Comparison of ENCODE assay signal across 15 cellular contexts in the genomic region with DNA sequence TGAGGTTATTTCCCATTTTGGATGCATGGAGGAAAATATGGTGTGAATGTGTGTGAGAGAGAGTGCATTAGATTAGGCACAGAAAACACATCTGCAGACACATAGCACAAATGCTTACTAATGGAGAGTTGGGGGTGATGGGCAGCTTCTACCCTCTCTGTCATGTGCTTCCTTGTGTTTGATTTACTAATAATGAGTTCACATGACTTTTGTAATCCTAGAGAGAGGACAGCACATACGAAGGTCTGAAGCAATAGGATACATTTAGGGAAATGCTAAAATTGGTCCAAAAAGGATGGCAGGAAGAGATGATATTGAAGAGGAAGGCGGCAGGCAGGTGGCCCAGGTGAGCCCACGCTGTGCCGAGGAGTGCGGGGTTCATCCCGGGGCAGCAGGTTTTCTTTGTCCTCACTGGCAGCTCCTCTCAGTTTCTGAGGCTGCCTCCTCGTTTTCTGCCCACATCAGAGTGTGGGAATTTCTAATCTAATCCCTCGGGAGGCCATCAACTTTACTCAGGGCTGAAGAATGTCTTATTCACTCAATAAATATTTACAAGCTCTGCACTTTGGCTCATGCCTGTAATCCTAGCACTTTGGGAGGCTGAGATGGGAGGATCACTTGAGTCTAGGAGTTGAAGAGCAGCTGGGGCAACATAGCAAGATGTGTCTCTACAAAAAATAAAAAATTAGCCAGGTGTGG. TPM values are rescaled to one million over a fixed set of nuclear protein-coding genes. Genes with fewer than 3 reads are reported as not detected.
DNase-seq lines count a peak whose midpoint lies in the region; ATAC-seq and TF ChIP-seq lines count a peak whose summit lies in the region.
"Had no signal": no experiment of that assay in that cellular context is flagged by ENCODE, and none has a peak within 500 bp of the region (broad histone marks: within the 10 kb centered on the region; RNA-seq: fewer than 3 reads in every experiment).

No MANE protein-coding gene starts in this region.

- no peak for TF ChIP-seq CTCF in brain microvascular endothelial cell (IDR thresholded peaks at IDR 0.05; ENCODE audit: low read depth, low read length, missing control alignments)
- TF ChIP-seq CTCF in GM23338 (conservative IDR thresholded peaks at IDR 0.05; ENCODE audit: low read depth in 2 of 2) = no peak
- TF ChIP-seq CTCF in WERI-Rb-1 (IDR thresholded peaks at IDR 0.05; ENCODE audit: low read depth, low read length) = no peak

- no peaks in the 10 kb centered on the region for H3F3A ChIP-seq in GM23338 (replicated peaks; ENCODE audit: low read depth)

- no peak overlapping the region for H2BK120ac ChIP-seq in mesenchymal stem cell (ENCODE audit: low read depth, low read length)

- peak overlapping the region; percentile 10 for H2BK5ac ChIP-seq in mesenchymal stem cell (ENCODE audit: low read depth, low read length, poor library complexity, severe bottlenecking)

- H3K79me1 ChIP-seq in mesenchymal stem cell (replicated peaks; ENCODE audit: low read length, poor library complexity, severe bottlenecking) = no peaks in the 10 kb centered on the region

- DNase-seq in AG20443 (ENCODE audit: low spot score) = peak; percentile 54
- DNase-seq in LHCN-M2 (ENCODE audit: low read depth) = peak; percentile 64
- DNase-seq in brain microvascular endothelial cell = peak; percentile 87
- DNase-seq in mesenchymal stem cell = peak; percentile 88
- DNase-seq in COLO668 (lab: John Stamatoyannopoulos, UW; ENCODE audit: unreplicated experiment) = no peak
- no peak for DNase-seq in activated CD4-positive, alpha-beta T cell treated with anti-CD3 and anti-CD28 coated beads for 4 hours
- DNase-seq in GM23338 (ENCODE audit: low spot score) = no peak
- DNase-seq in WERI-Rb-1 = no peak
- DNase-seq: heart left ventricle, NCI-H1694 treated with DMSO at 0.1 percent for 48 hours, psoas muscle, testis had no signal

- H3K14ac ChIP-seq in mesenchymal stem cell (ENCODE audit: low read length in 2 of 2) = no peak overlapping the region

- H3K4me2 ChIP-seq in mesenchymal stem cell (ENCODE audit: low read length, poor library complexity, severe bottlenecking) (peak overlapping the region; percentile 58), GM23338 (no peak overlapping the region)

- H3K4me3 Mint-ChIP-seq in GM23338 = no peak overlapping the region
- H3K4me3 Mint-ChIP-seq: activated T-helper 1 cell treated with anti-CD3 and anti-CD28 coated beads, Interleukin-12 subunit alpha, Interleukin-12 subunit beta, Interleukin-2, Interleukin-4 antibody, amounts not matched to agents 30 ng/mL and 10 ng/mL and 1 ng/mL, durations not matched to agents 14 hours and 24 hours and 36 hours; memory B cell had no signal

- H3K4me1 ChIP-seq in mesenchymal stem cell (ENCODE audit: control insufficient read depth, insufficient read depth, low read depth, low read length) (peaks cover 3% of the 10 kb centered on the region), GM23338 (ENCODE audit: insufficient read depth) (no peaks in the 10 kb centered on the region)
- H3K4me1 ChIP-seq: heart left ventricle, psoas muscle, testis had no signal

- no peak overlapping the region for H2BK15ac ChIP-seq in mesenchymal stem cell (ENCODE audit: low read depth, poor library complexity, severe bottlenecking)

- no peaks in the 10 kb centered on the region for H4K20me1 ChIP-seq in GM23338 (replicated peaks; ENCODE audit: insufficient read depth)

- no peaks in the 10 kb centered on the region for H3K27me3 Mint-ChIP-seq in GM23338 (ENCODE audit: insufficient read depth, low read depth, poor library complexity)

- no peaks in the 10 kb centered on the region for H3K9me3 ChIP-seq in mesenchymal stem cell (ENCODE audit: control insufficient read depth, low read length)
- peaks cover 9% of the 10 kb centered on the region for H3K9me3 ChIP-seq in WERI-Rb-1 (ENCODE audit: severe bottlenecking)
- H3K9me3 ChIP-seq: psoas muscle, testis had no signal

- H2AK5ac ChIP-seq in mesenchymal stem cell (ENCODE audit: low read length, severe bottlenecking) = no peak overlapping the region

- peak overlapping the region; percentile 4 for H4K8ac ChIP-seq in mesenchymal stem cell (ENCODE audit: low read length)

- H2AFZ ChIP-seq in mesenchymal stem cell (ENCODE audit: low read depth, low read length) = no peak overlapping the region
- H2AFZ ChIP-seq in GM23338 = no peak overlapping the region

- peak overlapping the region in 1 of 2 experiments; percentile 46 for H3K18ac ChIP-seq in mesenchymal stem cell (ENCODE audit: low read depth in 1 of 2, low read length in 2 of 2)

- H3K4me3 ChIP-seq in brain microvascular endothelial cell (ENCODE audit: low read depth, low read length) (peak overlapping the region; percentile 5), mesenchymal stem cell (ENCODE audit: insufficient read depth in 1 of 2, low read depth in 1 of 2, low read length in 2 of 2) (no peak overlapping the region), GM23338 (no peak overlapping the region), WERI-Rb-1 (ENCODE audit: low read depth, low read length) (no peak overlapping the region)
- H3K4me3 ChIP-seq: heart left ventricle, psoas muscle, testis had no signal

- H3K23ac ChIP-seq in mesenchymal stem cell (ENCODE audit: low read length in 2 of 2) = no peak overlapping the region

- no peaks in the 10 kb centered on the region for H3K4me1 Mint-ChIP-seq in GM23338
- H3K4me1 Mint-ChIP-seq: memory B cell had no signal

- no peak overlapping the region for H3K4ac ChIP-seq in mesenchymal stem cell (ENCODE audit: low read depth in 1 of 2, low read length in 2 of 2)

- no peaks in the 10 kb centered on the region for H3K79me2 ChIP-seq in GM23338 (replicated peaks; ENCODE audit: insufficient read depth)

- H3K36me3 Mint-ChIP-seq in GM23338 (ENCODE audit: low read depth) = no peaks in the 10 kb centered on the region
- H3K36me3 Mint-ChIP-seq: memory B cell had no signal

- in situ Hi-C loops in brain microvascular endothelial cell (cut with HindIII; ENCODE audit: low pct_ligation_motif_present, low sequenced_read_pairs) = no loop called here

- H3K27me3 ChIP-seq in brain microvascular endothelial cell (replicated peaks) (no peaks in the 10 kb centered on the region), mesenchymal stem cell (ENCODE audit: control insufficient read depth in 1 of 2, insufficient read depth in 1 of 2, low read length in 2 of 2) (no peaks in the 10 kb centered on the region), GM23338 (ENCODE audit: insufficient read depth) (no peaks in the 10 kb centered on the region), WERI-Rb-1 (ENCODE audit: insufficient read depth, low read depth, severe bottlenecking) (no peaks in the 10 kb centered on the region)
- H3K27me3 ChIP-seq: testis had no signal

- H3K27ac ChIP-seq in brain microvascular endothelial cell (peak overlapping the region; percentile 88), mesenchymal stem cell (ENCODE audit: low read length, poor library complexity, severe bottlenecking) (peak overlapping the region; percentile 70), GM23338 (ENCODE audit: low read depth) (no peak overlapping the region), WERI-Rb-1 (no peak overlapping the region)
- H3K27ac ChIP-seq: heart left ventricle, psoas muscle, testis had no signal

- no peak overlapping the region for H2BK12ac ChIP-seq in mesenchymal stem cell (ENCODE audit: low read length in 2 of 2)

- H3K9ac ChIP-seq in mesenchymal stem cell (ENCODE audit: low read length) = no peak overlapping the region

- WGBS in mesenchymal stem cell = 9% methylated on average over 6 of the region's 8 CpGs

- H3K36me3 ChIP-seq in brain microvascular endothelial cell (replicated peaks) (no peaks in the 10 kb centered on the region), mesenchymal stem cell (ENCODE audit: control insufficient read depth in 1 of 2, insufficient read depth in 2 of 2, low read depth in 1 of 2, low read length in 2 of 2) (no peaks in the 10 kb centered on the region), GM23338 (ENCODE audit: insufficient read depth) (no peaks in the 10 kb centered on the region), WERI-Rb-1 (no peaks in the 10 kb centered on the region)
- H3K36me3 ChIP-seq: heart left ventricle had no signal

- ATAC-seq in GM23338 = no peak
- ATAC-seq: psoas muscle, Right ventricle myocardium inferior had no signal

- no peak overlapping the region for H3K27ac Mint-ChIP-seq in GM23338
- H3K27ac Mint-ChIP-seq: activated T-helper 1 cell treated with anti-CD3 and anti-CD28 coated beads, Interleukin-12 subunit alpha, Interleukin-12 subunit beta, Interleukin-2, Interleukin-4 antibody, amounts not matched to agents 30 ng/mL and 10 ng/mL and 1 ng/mL, durations not matched to agents 14 hours and 24 hours and 36 hours; memory B cell had no signal

- no peaks in the 10 kb centered on the region for H3K9me2 ChIP-seq in GM23338 (ENCODE audit: insufficient read depth)

- H4K91ac ChIP-seq in mesenchymal stem cell (ENCODE audit: low read length) = peak overlapping the region; percentile 90

- peaks cover 6% of the 10 kb centered on the region; the same call in 1 of the 3 replicates for H3K9me3 Mint-ChIP-seq in GM23338
- H3K9me3 Mint-ChIP-seq: activated T-helper 1 cell treated with anti-CD3 and anti-CD28 coated beads, Interleukin-12 subunit alpha, Interleukin-12 subunit beta, Interleukin-2, Interleukin-4 antibody, amounts not matched to agents 30 ng/mL and 10 ng/mL and 1 ng/mL, durations not matched to agents 14 hours and 24 hours and 36 hours had no signal

TF ChIP-seq in GM23338, 12 proteins besides CTCF, POLR2A, EP300 and RAD21 (continues in another document):
- no peak for TF ChIP-seq EZH2phosphoT487 (IDR thresholded peaks at IDR 0.05; ENCODE audit: unreplicated experiment)

RNA-seq across cellular contexts. Expression of a gene that starts 15.9 kb away (rescaled TPM):
- 2.9 and 3.3 TPM in 2 replicates for total RNA-seq in LHCN-M2 (2014; rRNA removed)
- 1.2 TPM for polyA plus RNA-seq in LHCN-M2 (2012)
- polyA plus RNA-seq in mesenchymal stem cell (2013, experiment 1 of 2) = 20.8 TPM
- polyA plus RNA-seq in mesenchymal stem cell (2013, experiment 2 of 2) = 19.5 TPM
- 16.0 and 17.8 TPM in 2 replicates for total RNA-seq in GM23338 (2014; rRNA removed; shearing (Covaris generic))
- polyA plus RNA-seq in GM23338 (2016; fragmentation: Nextera tagmentation; extraction: Ambion mirVana) = 24.8 and 33.7 TPM in 2 replicates

Comparison
In these comparisons a context has a peak if more than half of its experiments do, and no peak if none do; other contexts are left out.
1. DNase-seq: peak in AG20443 (single experiment), LHCN-M2 (single experiment), brain microvascular endothelial cell (single experiment) and mesenchymal stem cell (single experiment); none in COLO668 (single experiment), activated CD4-positive, alpha-beta T cell treated with anti-CD3 and anti-CD28 coated beads for 4 hours (0 of 2), GM23338 (single experiment) and WERI-Rb-1 (single experiment).
2. H3K27ac ChIP-seq: peak in brain microvascular endothelial cell (single experiment) and mesenchymal stem cell (single experiment); none in GM23338 (single experiment) and WERI-Rb-1 (single experiment).